In genomic region chr17:9105068-9105868, GRCh38 we compare ENCODE assay signal across 12 cellular contexts.
"Had no signal": no experiment of that assay in that cellular context is flagged by ENCODE, and none has a peak within 500 bp of the region (broad histone marks: within the 10 kb centered on the region; RNA-seq: fewer than 3 reads in every experiment).

No MANE protein-coding gene starts in this region.

- H3K4me3 ChIP-seq: dorsolateral prefrontal cortex, lower lobe of right lung, mucosa of descending colon, prostate gland had no signal

- H3K27me3 ChIP-seq: foreskin keratinocyte had no signal

- ATAC-seq: foreskin keratinocyte; mucosa of descending colon; naive thymus-derived CD8-positive, alpha-beta T cell had no signal

- H3K4me1 ChIP-seq: foreskin keratinocyte, lower lobe of right lung, prostate gland had no signal

- DNase-seq: activated CD4-positive, alpha-beta T cell treated with anti-CD3 and anti-CD28 coated beads, Interleukin-2, amount 50 U/mL, for 1 hour; activated CD4-positive, CD25-positive, alpha-beta regulatory T cell; activated gamma-delta T cell; activated T-cell treated with anti-CD3 and anti-CD28 coated beads, Interleukin-2, amount 50 U/mL, for 24 hours; lower lobe of right lung; mucosa of descending colon; naive thymus-derived CD8-positive, alpha-beta T cell; occipital lobe; stimulated activated CD4-positive, alpha-beta T cell treated with anti-CD3 and anti-CD28 coated beads, Interleukin-4, amount 100 ng/mL, for 24 hours had no signal

- H3K9me3 ChIP-seq: lower lobe of right lung, mucosa of descending colon, prostate gland had no signal

- H3K36me3 ChIP-seq: lower lobe of right lung, prostate gland had no signal

- H3K27ac ChIP-seq: dorsolateral prefrontal cortex, foreskin keratinocyte, lower lobe of right lung, prostate gland had no signal
